In genomic region chr1:24416666-24417391, GRCh38 we compare ENCODE assay signal across 8 cellular contexts. TPM values are rescaled to one million over a fixed set of nuclear protein-coding genes. Genes with fewer than 3 reads are reported as not detected.
A peak's percentile ranks its signal among the peaks of the same experiment; 100 is the strongest.
DNase-seq lines count a peak whose midpoint lies in the region; ATAC-seq and TF ChIP-seq lines count a peak whose summit lies in the region.

No MANE protein-coding gene starts in this region.

- ATAC-seq in HG03354 (IDR thresholded peaks at IDR 0.05; ENCODE audit: poor library complexity, severe bottlenecking, unreplicated experiment): no peak
- no peak for ATAC-seq in GM19351 (IDR thresholded peaks at IDR 0.05; ENCODE audit: unreplicated experiment)

- H3K4me1 ChIP-seq in hepatocyte (ENCODE audit: insufficient read depth): peaks cover 22% of the 10 kb centered on the region

- H3K36me3 ChIP-seq in hepatocyte (replicated peaks; ENCODE audit: insufficient read depth, low read depth): no peaks in the 10 kb centered on the region

- H3K4me2 ChIP-seq in hepatocyte: peak overlapping the region; percentile 86

- H3K79me2 ChIP-seq in hepatocyte: peaks cover 10% of the 10 kb centered on the region

- DNase-seq in SIG-M5 treated with dmso at 0.1 percent for 504 hours (lab: John Stamatoyannopoulos, UW; ENCODE audit: unreplicated experiment) (peak; percentile 22), SIG-M5 (lab: John Stamatoyannopoulos, UW) (no peak), NCI-H2107 treated with DMSO at 0.1 percent for 48 hours (lab: John Stamatoyannopoulos, UW; ENCODE audit: unreplicated experiment) (peak; percentile 67), hepatocyte (ENCODE audit: low spot score) (peak; percentile 76)
- DNase-seq in activated effector memory CD4-positive, alpha-beta T cell treated with anti-CD3 and anti-CD28 coated beads, Interleukin-2, amount 50 U/mL, for 16 hours: peak; percentile 79
- peak in 2 of 3 donors; percentile 27 to 30 for DNase-seq in stimulated activated CD4-positive, alpha-beta T cell treated with anti-CD3 and anti-CD28 coated beads, TNF-alpha, amount 100 ng/mL, for 48 hours (ENCODE audit: low read depth in 3 of 3)

- no peak for TF ChIP-seq CTCF in hepatocyte (IDR thresholded peaks at IDR 0.05; ENCODE audit: poor library complexity)

- H4K20me1 ChIP-seq in hepatocyte (ENCODE audit: insufficient read depth, poor library complexity, severe bottlenecking): no peaks in the 10 kb centered on the region

- H2AFZ ChIP-seq in hepatocyte: peak overlapping the region; percentile 72

- WGBS in hepatocyte (ENCODE audit: low lambda C conversion rate, missing lambda C conversion rate): 61% methylated on average over 10 of the region's 10 CpGs

- H3K27ac ChIP-seq in hepatocyte: peak overlapping the region; percentile 68

- H3K27me3 ChIP-seq in hepatocyte: no peaks in the 10 kb centered on the region

- H3K9me2 ChIP-seq in hepatocyte (replicated peaks; ENCODE audit: insufficient read depth): no peaks in the 10 kb centered on the region

- H3K4me3 ChIP-seq in hepatocyte: peak overlapping the region; percentile 41

- no peaks in the 10 kb centered on the region for H3K9me3 ChIP-seq in hepatocyte (ENCODE audit: low read depth)

RNA-seq across cellular contexts. Expression of gene NIPAL3, which starts 1.2 kb away (rescaled TPM):
- total RNA-seq in hepatocyte: 25.4 and 26.6 TPM in 2 replicates
- 27.3 and 37.9 TPM in 2 replicates for polyA plus RNA-seq in hepatocyte

RNA-seq across cellular contexts. Expression of gene STPG1, which starts 3.2 kb away (rescaled TPM):
- 2.9 and 3.5 TPM in 2 replicates for total RNA-seq in hepatocyte
- 4.3 and 5.5 TPM in 2 replicates for polyA plus RNA-seq in hepatocyte
